1 cellular context compared by ENCODE assay signal in genomic region chr6:7140631-7141366, GRCh38.
A peak's percentile ranks its signal among the peaks of the same experiment; 100 is the strongest.
TF ChIP-seq lines count a peak whose summit lies in the region.

No MANE protein-coding gene starts in this region.

TF ChIP-seq in K562, 482 proteins besides CTCF, POLR2A, EP300 and RAD21 (continued from another document and continues in another):
- TF ChIP-seq, protein P1, sequence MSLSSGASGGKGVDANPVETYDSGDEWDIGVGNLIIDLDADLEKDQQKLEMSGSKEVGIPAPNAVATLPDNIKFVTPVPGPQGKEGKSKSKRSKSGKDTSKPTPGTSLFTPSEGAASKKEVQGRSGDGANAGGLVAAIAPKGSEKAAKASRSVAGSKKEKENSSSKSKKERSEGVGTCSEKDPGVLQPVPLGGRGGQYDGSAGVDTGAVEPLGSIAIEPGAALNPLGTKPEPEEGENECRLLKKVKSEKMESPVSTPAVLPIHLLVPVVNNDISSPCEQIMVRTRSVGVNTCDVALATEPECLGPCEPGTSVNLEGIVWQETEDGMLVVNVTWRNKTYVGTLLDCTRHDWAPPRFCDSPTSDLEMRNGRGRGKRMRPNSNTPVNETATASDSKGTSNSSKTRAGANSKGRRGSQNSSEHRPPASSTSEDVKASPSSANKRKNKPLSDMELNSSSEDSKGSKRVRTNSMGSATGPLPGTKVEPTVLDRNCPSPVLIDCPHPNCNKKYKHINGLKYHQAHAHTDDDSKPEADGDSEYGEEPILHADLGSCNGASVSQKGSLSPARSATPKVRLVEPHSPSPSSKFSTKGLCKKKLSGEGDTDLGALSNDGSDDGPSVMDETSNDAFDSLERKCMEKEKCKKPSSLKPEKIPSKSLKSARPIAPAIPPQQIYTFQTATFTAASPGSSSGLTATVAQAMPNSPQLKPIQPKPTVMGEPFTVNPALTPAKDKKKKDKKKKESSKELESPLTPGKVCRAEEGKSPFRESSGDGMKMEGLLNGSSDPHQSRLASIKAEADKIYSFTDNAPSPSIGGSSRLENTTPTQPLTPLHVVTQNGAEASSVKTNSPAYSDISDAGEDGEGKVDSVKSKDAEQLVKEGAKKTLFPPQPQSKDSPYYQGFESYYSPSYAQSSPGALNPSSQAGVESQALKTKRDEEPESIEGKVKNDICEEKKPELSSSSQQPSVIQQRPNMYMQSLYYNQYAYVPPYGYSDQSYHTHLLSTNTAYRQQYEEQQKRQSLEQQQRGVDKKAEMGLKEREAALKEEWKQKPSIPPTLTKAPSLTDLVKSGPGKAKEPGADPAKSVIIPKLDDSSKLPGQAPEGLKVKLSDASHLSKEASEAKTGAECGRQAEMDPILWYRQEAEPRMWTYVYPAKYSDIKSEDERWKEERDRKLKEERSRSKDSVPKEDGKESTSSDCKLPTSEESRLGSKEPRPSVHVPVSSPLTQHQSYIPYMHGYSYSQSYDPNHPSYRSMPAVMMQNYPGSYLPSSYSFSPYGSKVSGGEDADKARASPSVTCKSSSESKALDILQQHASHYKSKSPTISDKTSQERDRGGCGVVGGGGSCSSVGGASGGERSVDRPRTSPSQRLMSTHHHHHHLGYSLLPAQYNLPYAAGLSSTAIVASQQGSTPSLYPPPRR (CRISPR knock-in tag; IDR thresholded peaks at IDR 0.05; ENCODE audit: borderline replicate concordance) = no peak
- no peak for TF ChIP-seq MCM3 (IDR thresholded peaks at IDR 0.05)
- TF ChIP-seq BCOR (IDR thresholded peaks at IDR 0.05) = no peak
- TF ChIP-seq, protein P2, sequence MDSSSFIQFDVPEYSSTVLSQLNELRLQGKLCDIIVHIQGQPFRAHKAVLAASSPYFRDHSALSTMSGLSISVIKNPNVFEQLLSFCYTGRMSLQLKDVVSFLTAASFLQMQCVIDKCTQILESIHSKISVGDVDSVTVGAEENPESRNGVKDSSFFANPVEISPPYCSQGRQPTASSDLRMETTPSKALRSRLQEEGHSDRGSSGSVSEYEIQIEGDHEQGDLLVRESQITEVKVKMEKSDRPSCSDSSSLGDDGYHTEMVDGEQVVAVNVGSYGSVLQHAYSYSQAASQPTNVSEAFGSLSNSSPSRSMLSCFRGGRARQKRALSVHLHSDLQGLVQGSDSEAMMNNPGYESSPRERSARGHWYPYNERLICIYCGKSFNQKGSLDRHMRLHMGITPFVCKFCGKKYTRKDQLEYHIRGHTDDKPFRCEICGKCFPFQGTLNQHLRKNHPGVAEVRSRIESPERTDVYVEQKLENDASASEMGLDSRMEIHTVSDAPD (CRISPR knock-in tag; IDR thresholded peaks at IDR 0.05) = 0 out of 2 replicates have a peak, but pooled peaks have one; percentile 37
- peak; percentile 57; the same call in 1 of the 2 replicates for TF ChIP-seq MYNN (IDR thresholded peaks at IDR 0.05)
- no peak for TF ChIP-seq MYNN (CRISPR knock-in tag; IDR thresholded peaks at IDR 0.05)
- 0 out of 2 replicates have a peak, but pooled peaks have one; percentile 5 for TF ChIP-seq CBFA2T2 (conservative IDR thresholded peaks at IDR 0.05)
- TF ChIP-seq E2F1 (CRISPR knock-in tag; IDR thresholded peaks at IDR 0.05) = peak; percentile 30; the same call in 1 of the 2 replicates
- no peak for TF ChIP-seq USF1 (CRISPR knock-in tag; IDR thresholded peaks at IDR 0.05)
- no peak for TF ChIP-seq ZBTB8A (IDR thresholded peaks at IDR 0.05; ENCODE audit: partially characterized antibody)
- peak; percentile 75 for TF ChIP-seq KDM5B (IDR thresholded peaks at IDR 0.05; ENCODE audit: insufficient replicate concordance, low read depth, low read length)
- peak; percentile 94 for TF ChIP-seq ZNF589 (CRISPR knock-in tag; IDR thresholded peaks at IDR 0.05; ENCODE audit: low read depth)
- TF ChIP-seq TCF3 (CRISPR knock-in tag; IDR thresholded peaks at IDR 0.05) = no peak; the same call in 1 of the 2 replicates
- TF ChIP-seq GABPB2 (CRISPR knock-in tag; conservative IDR thresholded peaks at IDR 0.05) = no peak
- no peak for TF ChIP-seq MTF1 (CRISPR knock-in tag; IDR thresholded peaks at IDR 0.05; ENCODE audit: borderline replicate concordance)
- TF ChIP-seq HNRNPUL1 (IDR thresholded peaks at IDR 0.05; ENCODE audit: low read length) = no peak
- peak; percentile 82 for TF ChIP-seq HMGN3 (IDR thresholded peaks at IDR 0.05; ENCODE audit: borderline replicate concordance, extremely low read depth, insufficient read length, low read depth, low read length)
- no peak for TF ChIP-seq KAT7 (CRISPR knock-in tag; IDR thresholded peaks at IDR 0.05; ENCODE audit: borderline replicate concordance)
- TF ChIP-seq HIVEP1 (CRISPR knock-in tag; IDR thresholded peaks at IDR 0.05) = 0 out of 2 replicates have a peak, but pooled peaks have one; percentile 3
- peak; percentile 35; the same call in 1 of the 2 replicates for TF ChIP-seq XRCC5 (IDR thresholded peaks at IDR 0.05; ENCODE audit: low read depth, low read length)
- TF ChIP-seq ARNT (IDR thresholded peaks at IDR 0.05) = no peak
- no peak for TF ChIP-seq MEF2D (tag; conservative IDR thresholded peaks at IDR 0.05; ENCODE audit: low read depth)
- TF ChIP-seq TOE1 (IDR thresholded peaks at IDR 0.05; ENCODE audit: borderline replicate concordance) = no peak; the same call in 1 of the 2 replicates
- TF ChIP-seq TOE1 (CRISPR knock-in tag; IDR thresholded peaks at IDR 0.05; ENCODE audit: borderline replicate concordance, low read depth) = no peak
- TF ChIP-seq HNRNPLL (IDR thresholded peaks at IDR 0.05; ENCODE audit: low read depth, low read length, poor library complexity, severe bottlenecking) = peak; percentile 68
- TF ChIP-seq ZNF655 (CRISPR knock-in tag; IDR thresholded peaks at IDR 0.05) = no peak
- TF ChIP-seq RFX5 (IDR thresholded peaks at IDR 0.05; ENCODE audit: low read depth, low read length) = no peak
- peak; percentile 52; the same call in 1 of the 2 replicates for TF ChIP-seq HDAC2 (IDR thresholded peaks at IDR 0.05)
- TF ChIP-seq ZNF277 (CRISPR knock-in tag; IDR thresholded peaks at IDR 0.05; ENCODE audit: borderline replicate concordance) = no peak
- peak; percentile 87 for TF ChIP-seq TAF1 (IDR thresholded peaks at IDR 0.05; ENCODE audit: control insufficient read depth, extremely low read depth, insufficient read depth, low read length, severe bottlenecking)
- no peak for TF ChIP-seq CGGBP1 (CRISPR knock-in tag; IDR thresholded peaks at IDR 0.05)
- peak; percentile 74 for TF ChIP-seq CTBP1 (IDR thresholded peaks at IDR 0.05; ENCODE audit: borderline replicate concordance)
- TF ChIP-seq BRCA1 (IDR thresholded peaks at IDR 0.05) = no peak
- no peak for TF ChIP-seq BRCA1 (CRISPR knock-in tag; IDR thresholded peaks at IDR 0.05)
- peak; percentile 84 for TF ChIP-seq PCBP1 (IDR thresholded peaks at IDR 0.05; ENCODE audit: low read depth, low read length, poor library complexity, severe bottlenecking)
- no peak for TF ChIP-seq ZFP91 (CRISPR knock-in tag; IDR thresholded peaks at IDR 0.05)
- no peak; the same call in 1 of the 2 replicates for TF ChIP-seq CREB1 (IDR thresholded peaks at IDR 0.05)
- no peak for TF ChIP-seq CREB1 (CRISPR knock-in tag; IDR thresholded peaks at IDR 0.05)
- peak; percentile 48; the same call in 1 of the 2 replicates for TF ChIP-seq MBD2 (IDR thresholded peaks at IDR 0.05; ENCODE audit: borderline replicate concordance, low read depth)
- no peak for TF ChIP-seq ZNF347 (CRISPR knock-in tag; IDR thresholded peaks at IDR 0.05; ENCODE audit: low read depth)
- no peak; the same call in 1 of the 2 replicates for TF ChIP-seq ZC3H4 (CRISPR knock-in tag; IDR thresholded peaks at IDR 0.05; ENCODE audit: borderline replicate concordance)
- no peak for TF ChIP-seq ILF3 (IDR thresholded peaks at IDR 0.05; ENCODE audit: borderline replicate concordance)
- peak; percentile 6 for TF ChIP-seq SMAD1 (IDR thresholded peaks at IDR 0.05; ENCODE audit: low read depth, low read length, partially characterized antibody)
- TF ChIP-seq ZMIZ1 (IDR thresholded peaks at IDR 0.05; ENCODE audit: low read depth in 2 of 2, low read length in 2 of 2) = peak in 1 of 2 experiments; percentile 40; a peak in 1 of 4 replicates
- TF ChIP-seq EP400 (IDR thresholded peaks at IDR 0.05) = peak; percentile 69; the same call in 1 of the 2 replicates
- no peak for TF ChIP-seq PHB2 (IDR thresholded peaks at IDR 0.05; ENCODE audit: low read depth)
- no peak for TF ChIP-seq SRSF7 (optimal IDR thresholded peaks at IDR 0.05; ENCODE audit: low read depth, low read length)
- no peak for TF ChIP-seq NCOR1 (IDR thresholded peaks at IDR 0.05)
- no peak for TF ChIP-seq SMAD2 (IDR thresholded peaks at IDR 0.05; ENCODE audit: low read depth, low read length)
- TF ChIP-seq DIDO1 (tag; IDR thresholded peaks at IDR 0.05; ENCODE audit: low read depth) = no peak
- TF ChIP-seq MLX (CRISPR knock-in tag; conservative IDR thresholded peaks at IDR 0.05) = no peak
- no peak for TF ChIP-seq HDAC3 (IDR thresholded peaks at IDR 0.05; ENCODE audit: borderline replicate concordance, partially characterized antibody)
- TF ChIP-seq HDAC1 (IDR thresholded peaks at IDR 0.05) = peak in 1 of 2 experiments; percentile 68; a peak in 2 of 4 replicates
